Comparison of ENCODE assay signal across 18 cellular contexts in genomic region chr19:29172302-29172701, GRCh38. TPM values are rescaled to one million over a fixed set of nuclear protein-coding genes. Genes with fewer than 3 reads are reported as not detected.
DNase-seq lines count a peak whose midpoint lies in the region; ATAC-seq and TF ChIP-seq lines count a peak whose summit lies in the region.
"Had no signal": no experiment of that assay in that cellular context is flagged by ENCODE, and none has a peak within 500 bp of the region (broad histone marks: within the 10 kb centered on the region; RNA-seq: fewer than 3 reads in every experiment).

No MANE protein-coding gene starts in this region.

- no peak for TF ChIP-seq POLR2A in prostate gland (IDR thresholded peaks at IDR 0.05)

- H3K4me3 Mint-ChIP-seq in CD8-positive, alpha-beta memory T cell: no peak overlapping the region
- H3K4me3 Mint-ChIP-seq: CD8-positive, alpha-beta T cell; T-helper 17 cell had no signal

- 75% methylated on average over 2 of the region's 2 CpGs for WGBS in prostate gland

- H3K36me3 Mint-ChIP-seq in CD8-positive, alpha-beta memory T cell: peaks cover 0 to 14% (median 0%) of the 10 kb centered on the region in 3 donors

- intact Hi-C loops in prostate gland (cut with DNase I): no loop called here

- H3K27ac ChIP-seq in HL-60 (replicated peaks): no peak overlapping the region
- H3K27ac ChIP-seq in CD8-positive, alpha-beta memory T cell (ENCODE audit: low read depth, low read length): no peak overlapping the region
- H3K27ac ChIP-seq in prostate gland: no peak overlapping the region
- H3K27ac ChIP-seq: RWPE1 had no signal

- CTCF ChIA-PET in CD8-positive, alpha-beta memory T cell (lab: Charles Lee): no interaction called here

- DNase-seq in GM12865 (ENCODE audit: low read depth) (peak; percentile 40), HL-60 (ENCODE audit: low read depth in 1 of 2, low spot score in 1 of 2) (peak; percentile 14 to 49), NAMALWA (ENCODE audit: low spot score) (peak; percentile 46), RPMI8226 (peak; percentile 53), NCI-H1105 (lab: John Stamatoyannopoulos, UW) (no peak), prostate gland (ENCODE audit: low spot score) (no peak)
- no peak for DNase-seq in CD8-positive, alpha-beta memory T cell
- DNase-seq: CD8-positive, alpha-beta T cell; DND-41; GDM1; H7; NCI-H1436 treated with DMSO at 0.1 percent for 48 hours; NCI-H2081 treated with DMSO at 0.1 percent for 48 hours; NCI-H226; NCI-H69; T-helper 17 cell had no signal

- no peaks in the 10 kb centered on the region for H3K36me3 ChIP-seq in CD8-positive, alpha-beta memory T cell (ENCODE audit: insufficient read depth, low read length)
- H3K36me3 ChIP-seq in prostate gland: no peaks in the 10 kb centered on the region

- no peaks in the 10 kb centered on the region for H3K4me1 ChIP-seq in CD8-positive, alpha-beta memory T cell (ENCODE audit: insufficient read depth, low read length)
- H3K4me1 ChIP-seq in prostate gland (replicated peaks): no peaks in the 10 kb centered on the region

- H3K27ac Mint-ChIP-seq in CD8-positive, alpha-beta memory T cell: no peak overlapping the region
- H3K27ac Mint-ChIP-seq: CD8-positive, alpha-beta T cell; T-helper 17 cell had no signal

- peaks cover 37 to 52% (median 43%) of the 10 kb centered on the region in 5 donors for H3K9me3 Mint-ChIP-seq in CD8-positive, alpha-beta memory T cell

- no peaks in the 10 kb centered on the region for H3K4me1 Mint-ChIP-seq in CD8-positive, alpha-beta memory T cell
- H3K4me1 Mint-ChIP-seq: T-helper 17 cell had no signal

- no peak for ATAC-seq in HG03457 (IDR thresholded peaks at IDR 0.05; ENCODE audit: unreplicated experiment)
- ATAC-seq: CD8-positive, alpha-beta T cell; T-helper 17 cell had no signal

- POLR2A ChIA-PET in CD8-positive, alpha-beta memory T cell (lab: Charles Lee): no interaction called here

- H3K27me3 Mint-ChIP-seq in CD8-positive, alpha-beta memory T cell: peaks cover 0 to 7% of the 10 kb centered on the region in 2 donors
- H3K27me3 Mint-ChIP-seq: T-helper 17 cell had no signal

- peaks cover 5% of the 10 kb centered on the region for H3K9me3 ChIP-seq in CD8-positive, alpha-beta memory T cell (ENCODE audit: low read length)
- no peaks in the 10 kb centered on the region for H3K9me3 ChIP-seq in prostate gland

- TF ChIP-seq CTCF in GM12865 (IDR thresholded peaks at IDR 0.05; ENCODE audit: insufficient read depth, low read depth, low read length, missing control alignments) (no peak), HL-60 (IDR thresholded peaks at IDR 0.05; ENCODE audit: insufficient read depth, low read length) (no peak), prostate gland (IDR thresholded peaks at IDR 0.05) (no peak)

- H3K27me3 ChIP-seq in HL-60 (ENCODE audit: insufficient read depth, poor library complexity, severe bottlenecking) (no peaks in the 10 kb centered on the region), prostate gland (replicated peaks; ENCODE audit: insufficient read depth) (no peaks in the 10 kb centered on the region)
- H3K27me3 ChIP-seq in CD8-positive, alpha-beta memory T cell (ENCODE audit: insufficient read depth, low read length, poor library complexity, severe bottlenecking): no peaks in the 10 kb centered on the region

- H3K4me3 ChIP-seq in GM12865 (ENCODE audit: low read depth, low read length): no peak overlapping the region
- no peak overlapping the region for H3K4me3 ChIP-seq in HL-60 (replicated peaks; ENCODE audit: insufficient read depth, low read length)
- H3K4me3 ChIP-seq in CD8-positive, alpha-beta memory T cell (ENCODE audit: low read length): no peak overlapping the region
- no peak overlapping the region for H3K4me3 ChIP-seq in prostate gland

RNA-seq across cellular contexts. Expression of gene UQCRFS1, which starts 40.6 kb away (rescaled TPM):
- total RNA-seq in CD8-positive, alpha-beta memory T cell: 10 to 100 TPM; 48.5 to 51.0 TPM
- polyA plus RNA-seq in CD8-positive, alpha-beta memory T cell: 64.7 TPM
- total RNA-seq in prostate gland: 10 to 100 TPM; 30.3 to 41.3 TPM

Comparison
In these comparisons a context has a peak if more than half of its experiments do, and no peak if none do; other contexts are left out.
1. DNase-seq: peak in GM12865 (single experiment), HL-60 (2 of 2), NAMALWA (single experiment) and RPMI8226 (single experiment); none in NCI-H1105 (single experiment), CD8-positive, alpha-beta memory T cell (0 of 5) and prostate gland (single experiment).